In the genomic region with DNA sequence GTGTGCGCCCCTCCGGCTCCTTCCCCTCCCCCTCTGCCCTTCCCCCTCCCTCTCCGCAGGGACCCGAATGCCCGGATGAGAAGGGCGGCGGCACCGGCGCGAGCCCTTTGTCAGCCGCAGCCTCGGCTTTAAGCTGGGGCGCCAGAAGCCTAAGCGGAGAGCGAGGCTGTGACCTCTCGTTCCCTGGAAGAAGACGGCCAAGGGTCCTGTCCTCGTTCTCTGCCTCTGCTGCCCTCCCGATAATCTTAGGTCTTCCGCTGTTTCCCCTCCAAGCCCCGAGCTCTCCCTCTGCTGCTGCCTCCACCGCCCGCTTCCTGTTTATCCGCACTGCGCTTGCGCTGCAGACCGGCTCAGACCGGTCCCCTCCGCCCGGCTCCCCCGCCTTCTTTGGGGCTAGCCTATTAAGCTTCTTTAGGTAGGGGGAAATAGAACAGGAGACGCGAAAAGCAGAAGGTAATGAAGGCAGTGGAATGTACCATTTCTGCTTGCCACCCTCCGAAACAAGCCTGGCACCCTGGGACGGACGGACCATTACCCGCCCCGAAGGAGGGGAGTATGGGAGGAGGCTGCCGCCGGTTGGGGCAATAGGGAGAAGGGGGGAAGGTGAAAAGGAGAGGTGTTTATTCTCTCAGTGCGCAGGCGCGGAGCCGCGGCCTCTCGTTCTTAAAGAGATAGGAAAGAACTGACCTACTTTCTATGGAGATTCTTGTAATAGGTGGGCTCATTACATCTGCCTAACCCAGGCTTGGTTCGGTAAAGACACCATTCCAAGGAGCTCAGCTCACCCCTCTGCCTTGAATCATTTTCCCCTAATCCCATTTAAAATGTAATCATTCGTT, we compare ENCODE assay signal across 8 cellular contexts. TPM values are rescaled to one million over a fixed set of nuclear protein-coding genes. Genes with fewer than 3 reads are reported as not detected.
DNase-seq lines count a peak whose midpoint lies in the region; ATAC-seq and TF ChIP-seq lines count a peak whose summit lies in the region.

Gene OGA, minus strand, starts transcription at position 326 of the 839 bp plus-strand sequence. CDS start 422 bp downstream, outside the sequence.

- H3K4me1 Mint-ChIP-seq in osteocyte (ENCODE audit: unreplicated experiment): peaks cover 32% of the 10 kb centered on the region

- H3K9me3 Mint-ChIP-seq in osteocyte (ENCODE audit: unreplicated experiment): no peaks in the 10 kb centered on the region

- H3K27me3 ChIP-seq in thymus (ENCODE audit: control insufficient read depth, insufficient read depth): no peaks in the 10 kb centered on the region

- H3K4me1 ChIP-seq in thymus (ENCODE audit: control insufficient read depth, insufficient read depth, low read length): peaks cover 22% of the 10 kb centered on the region

- TF ChIP-seq CTCF in GM12864 (IDR thresholded peaks at IDR 0.05; ENCODE audit: low read depth, low read length, missing control alignments): no peak
- TF ChIP-seq CTCF in osteocyte (IDR thresholded peaks at IDR 0.05): no peak

- intact Hi-C loops in head of caudate nucleus (cut with DNase I): no loop called here

- H3K4me3 ChIP-seq in GM12864 (ENCODE audit: low read depth, low read length) (peak within 1 kb of the TSS; percentile 98), thymus (ENCODE audit: low read length) (peak within 1 kb of the TSS; percentile 100)

- H3K27ac ChIP-seq in thymus (ENCODE audit: low read depth): peak within 1 kb of the TSS; percentile 96

- peaks cover 7% of the 10 kb centered on the region for H3K36me3 Mint-ChIP-seq in osteocyte (ENCODE audit: unreplicated experiment)

- H3K9me3 ChIP-seq in thymus (ENCODE audit: control insufficient read depth): no peaks in the 10 kb centered on the region

- peak; percentile 84 for ATAC-seq in HG02759 (IDR thresholded peaks at IDR 0.05; ENCODE audit: unreplicated experiment)

- no peaks in the 10 kb centered on the region for H3K27me3 Mint-ChIP-seq in osteocyte (ENCODE audit: unreplicated experiment)

- WGBS in thymus: under 1% methylated on average over 48 of the region's 48 CpGs

- peaks cover 8% of the 10 kb centered on the region for H3K36me3 ChIP-seq in thymus (ENCODE audit: control insufficient read depth, insufficient read depth)

- peak within 1 kb of the TSS; percentile 99 for H3K27ac Mint-ChIP-seq in osteocyte (ENCODE audit: unreplicated experiment)

- H3K4me3 Mint-ChIP-seq in osteocyte (ENCODE audit: unreplicated experiment): peak within 1 kb of the TSS; percentile 93

- DNase-seq in GM12864 (ENCODE audit: low read depth): peak; percentile 100
- DNase-seq in NCI-H1417 (lab: John Stamatoyannopoulos, UW): peak; percentile 92 to 99 (median 94)
- peak; percentile 93 to 98 for DNase-seq in SW 1271 (lab: John Stamatoyannopoulos, UW)
- peak; percentile 92 for DNase-seq in activated naive CD8-positive, alpha-beta T cell treated with anti-CD3 and anti-CD28 coated beads, Interleukin-2, amount 50 U/mL, for 16 hours (ENCODE audit: low read depth, low spot score)
- DNase-seq in head of caudate nucleus: peak; percentile 93 to 99 (median 97)
- peak; percentile 100 for DNase-seq in osteocyte (ENCODE audit: extremely low spot score, unreplicated experiment)

RNA-seq across cellular contexts. Expression of gene OGA, which starts in this region (rescaled TPM):
- total RNA-seq in osteocyte: 113 and 127 TPM in 2 replicates
- polyA plus RNA-seq in thymus: 154 TPM

Comparison
In these comparisons a context has a peak if more than half of its experiments do, and no peak if none do; other contexts are left out.
1. Peak in every context shown above with its lines: DNase-seq, ATAC-seq, H3K4me3 ChIP-seq and H3K27ac ChIP-seq.